ENCODE assay signal across 7 cellular contexts in genomic region chr2:238060542-238061309, GRCh38.
DNase-seq lines count a peak whose midpoint lies in the region; ATAC-seq, FAIRE-seq and TF ChIP-seq lines count a peak whose summit lies in the region.

A gene with protein sequence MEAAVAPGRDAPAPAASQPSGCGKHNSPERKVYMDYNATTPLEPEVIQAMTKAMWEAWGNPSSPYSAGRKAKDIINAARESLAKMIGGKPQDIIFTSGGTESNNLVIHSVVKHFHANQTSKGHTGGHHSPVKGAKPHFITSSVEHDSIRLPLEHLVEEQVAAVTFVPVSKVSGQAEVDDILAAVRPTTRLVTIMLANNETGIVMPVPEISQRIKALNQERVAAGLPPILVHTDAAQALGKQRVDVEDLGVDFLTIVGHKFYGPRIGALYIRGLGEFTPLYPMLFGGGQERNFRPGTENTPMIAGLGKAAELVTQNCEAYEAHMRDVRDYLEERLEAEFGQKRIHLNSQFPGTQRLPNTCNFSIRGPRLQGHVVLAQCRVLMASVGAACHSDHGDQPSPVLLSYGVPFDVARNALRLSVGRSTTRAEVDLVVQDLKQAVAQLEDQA (plus strand): TSS chr2:238061001. CDS start chr2:238061055, 54 bp downstream.

- peak; percentile 97 for FAIRE-seq in GM18507 (lab: Jason Lieb, UNC)

- TF ChIP-seq CTCF in retinal pigment epithelial cell (conservative IDR thresholded peaks at IDR 0.05; ENCODE audit: low read depth, low read length) = no peak

- H3K4me3 ChIP-seq in retinal pigment epithelial cell (ENCODE audit: low read length) = peak within 1 kb of the TSS; percentile 89

- peak; percentile 89 for ATAC-seq in HG02981 (IDR thresholded peaks at IDR 0.05; ENCODE audit: unreplicated experiment)

- DNase-seq in GM18507 (ENCODE audit: extremely low spot score, insufficient read length, low read depth) (peak; percentile 98), NCI-H2081 (lab: John Stamatoyannopoulos, UW) (peak; percentile 98), T1000 (lab: John Stamatoyannopoulos, UW) (peak; percentile 93), astrocyte of the hippocampus (ENCODE audit: low read depth, low spot score) (peak; percentile 100), hippocampal formation (lab: John Stamatoyannopoulos, UW) (peak; percentile 95 to 97), retinal pigment epithelial cell (ENCODE audit: low read depth) (peak; percentile 90)

Comparison
In these comparisons a context has a peak if more than half of its experiments do, and no peak if none do; other contexts are left out.
1. Peak in every context shown above with its lines: DNase-seq, ATAC-seq and H3K4me3 ChIP-seq.